ENCODE assay signal across 8 cellular contexts in the genomic region with DNA sequence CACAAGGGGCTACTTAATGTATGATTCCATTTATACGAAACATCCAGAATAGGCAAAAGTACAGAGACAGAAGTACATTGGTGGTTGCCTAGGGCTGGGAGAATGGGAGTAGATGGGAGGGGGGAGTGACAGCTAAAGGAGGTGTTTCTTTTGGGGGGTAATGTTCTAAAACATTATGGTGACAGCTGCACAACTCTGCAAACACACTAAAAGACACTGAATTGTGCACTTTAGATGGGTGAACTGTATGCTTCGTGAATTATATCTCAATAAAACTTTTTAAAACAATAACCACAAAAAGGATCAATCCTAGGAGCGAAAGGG. TPM values are rescaled to one million over a fixed set of nuclear protein-coding genes. Genes with fewer than 3 reads are reported as not detected.
DNase-seq lines count a peak whose midpoint lies in the region; ATAC-seq and TF ChIP-seq lines count a peak whose summit lies in the region.

No MANE protein-coding gene starts in this region.

- peak overlapping the region; percentile 56 for H3K27ac Mint-ChIP-seq in activated naive CD4-positive, alpha-beta T cell treated with anti-CD3 and anti-CD28 coated beads, Interleukin-2, amount 50 U/mL, for 24 hours

- intact Hi-C loops in breast epithelium (cut with DNase I; ENCODE audit: low total_unique reads): no loop called here

- H3K36me3 ChIP-seq in breast epithelium (no peaks in the 10 kb centered on the region), mesodermal cell (ENCODE audit: control insufficient read depth, insufficient read depth, low read length) (no peaks in the 10 kb centered on the region), upper lobe of left lung (no peaks in the 10 kb centered on the region)

- no peak for TF ChIP-seq EP300 in upper lobe of left lung (IDR thresholded peaks at IDR 0.05)

- DNase-seq in activated naive CD4-positive, alpha-beta T cell treated with Interleukin-2 at 50 U/mL for 16 hours: no peak
- DNase-seq in breast epithelium (ENCODE audit: low spot score in 2 of 2) (no peak), upper lobe of left lung (no peak), HuH-7 (ENCODE audit: low spot score) (no peak), NCI-H1436 (lab: John Stamatoyannopoulos, UW) (no peak)

- H3K27ac ChIP-seq in breast epithelium: peak overlapping the region; percentile 85
- H3K27ac ChIP-seq in mesodermal cell (ENCODE audit: low read depth, low read length, severe bottlenecking): no peak overlapping the region
- peak overlapping the region; percentile 85 to 90 (median 86) for H3K27ac ChIP-seq in upper lobe of left lung

- ATAC-seq in upper lobe of left lung (ENCODE audit: low FRiP score in 2 of 2) (no peak), HG03354 (IDR thresholded peaks at IDR 0.05; ENCODE audit: poor library complexity, severe bottlenecking, unreplicated experiment) (no peak)

- H3K4me1 ChIP-seq in breast epithelium: no peaks in the 10 kb centered on the region
- peaks cover 14% of the 10 kb centered on the region for H3K4me1 ChIP-seq in mesodermal cell (ENCODE audit: control insufficient read depth, insufficient read depth, low read length, poor library complexity, severe bottlenecking)
- peaks cover 19 to 28% (median 22%) of the 10 kb centered on the region in 4 donors for H3K4me1 ChIP-seq in upper lobe of left lung

- peak overlapping the region; percentile 89 for H3K4me3 Mint-ChIP-seq in activated naive CD4-positive, alpha-beta T cell treated with anti-CD3 and anti-CD28 coated beads, Interleukin-2, amount 50 U/mL, for 24 hours

- peak overlapping the region; percentile 71 to 80 (median 78) for H3K4me3 ChIP-seq in breast epithelium
- H3K4me3 ChIP-seq in mesodermal cell (ENCODE audit: extremely low read depth, insufficient read depth, low read length, poor library complexity, severe bottlenecking): peak overlapping the region; percentile 47
- H3K4me3 ChIP-seq in upper lobe of left lung: peak overlapping the region; percentile 61 to 87 (median 79)

- H3K27me3 Mint-ChIP-seq in activated naive CD4-positive, alpha-beta T cell treated with anti-CD3 and anti-CD28 coated beads, Interleukin-2, amount 50 U/mL, for 24 hours: peaks cover 8% of the 10 kb centered on the region

- H3K9me3 ChIP-seq in breast epithelium (no peaks in the 10 kb centered on the region), mesodermal cell (ENCODE audit: control insufficient read depth, low read length) (no peaks in the 10 kb centered on the region), upper lobe of left lung (no peaks in the 10 kb centered on the region)

- TF ChIP-seq POLR2A in breast epithelium (IDR thresholded peaks at IDR 0.05): no peak
- TF ChIP-seq POLR2A in upper lobe of left lung (IDR thresholded peaks at IDR 0.05): no peak

- peaks cover 2% of the 10 kb centered on the region for H3K36me3 Mint-ChIP-seq in activated naive CD4-positive, alpha-beta T cell treated with anti-CD3 and anti-CD28 coated beads, Interleukin-2, amount 50 U/mL, for 24 hours

- TF ChIP-seq CTCF in breast epithelium (IDR thresholded peaks at IDR 0.05) (no peak), upper lobe of left lung (IDR thresholded peaks at IDR 0.05) (no peak)

- 100% methylated on average over 1 to 2 of the region's 3 CpGs for WGBS in mesodermal cell (ENCODE audit: insufficient coverage in 2 of 2), 2 experiments
- WGBS in upper lobe of left lung, 2 donors: 36 to 38% methylated on average over 3 of the region's 3 CpGs

- no peaks in the 10 kb centered on the region for H3K27me3 ChIP-seq in breast epithelium
- H3K27me3 ChIP-seq in upper lobe of left lung: no peaks in the 10 kb centered on the region

- no peaks in the 10 kb centered on the region for H3K9me3 Mint-ChIP-seq in activated naive CD4-positive, alpha-beta T cell treated with anti-CD3 and anti-CD28 coated beads, Interleukin-2, amount 50 U/mL, for 24 hours

- H3K4me1 Mint-ChIP-seq in activated naive CD4-positive, alpha-beta T cell treated with anti-CD3 and anti-CD28 coated beads, Interleukin-2, amount 50 U/mL, for 24 hours: peaks cover 34% of the 10 kb centered on the region

RNA-seq across cellular contexts. Expression of a gene that starts 0.7 kb away (rescaled TPM):
- 10 to 100 TPM; 23.3 to 31.3 (median 31.2) TPM for total RNA-seq in breast epithelium
- 3.2 TPM for polyA plus RNA-seq in mesodermal cell (2013, experiment 1 of 2)
- 5.3 TPM for polyA plus RNA-seq in mesodermal cell (2013, experiment 2 of 2)
- total RNA-seq in upper lobe of left lung: 10 to 100 TPM in 5 of 6 donors, 1 to 10 TPM in 1; 9.1 to 26.8 (median 14.4) TPM
